In genomic region chr1:24020032-24020431, GRCh38 we compare ENCODE assay signal across 13 cellular contexts. TPM values are rescaled to one million over a fixed set of nuclear protein-coding genes. Genes with fewer than 3 reads are reported as not detected.
DNase-seq lines count a peak whose midpoint lies in the region; ATAC-seq and TF ChIP-seq lines count a peak whose summit lies in the region.
"Had no signal": no experiment of that assay in that cellular context is flagged by ENCODE, and none has a peak within 500 bp of the region (broad histone marks: within the 10 kb centered on the region; RNA-seq: fewer than 3 reads in every experiment).

No MANE protein-coding gene starts in this region.

- no peak for TF ChIP-seq POLR2A in sigmoid colon (IDR thresholded peaks at IDR 0.05)

- H3K9me3 ChIP-seq in AG04450 (ENCODE audit: control insufficient read depth, insufficient read depth, low read length) (no peaks in the 10 kb centered on the region), ascending aorta (no peaks in the 10 kb centered on the region), right atrium auricular region (no peaks in the 10 kb centered on the region), sigmoid colon (no peaks in the 10 kb centered on the region)

- WGBS in sigmoid colon, 2 donors: 81 to 86% methylated on average over 5 of the region's 5 CpGs

- no peak overlapping the region for H3K27ac Mint-ChIP-seq in activated naive CD8-positive, alpha-beta T cell treated with anti-CD3 and anti-CD28 coated beads for 36 hours
- H3K27ac Mint-ChIP-seq in naive thymus-derived CD8-positive, alpha-beta T cell: no peak overlapping the region
- H3K27ac Mint-ChIP-seq: activated CD4-positive, alpha-beta T cell treated with anti-CD3 and anti-CD28 coated beads, Interleukin-2, amount 10 ng/mL, durations not matched to agents 7 days and 5 days; memory B cell had no signal

- H3K4me1 ChIP-seq in ascending aorta: peaks cover 30 to 75% of the 10 kb centered on the region in 2 donors
- H3K4me1 ChIP-seq in right atrium auricular region: peaks cover 0 to 72% of the 10 kb centered on the region in 2 donors
- peaks cover 0 to 76% (median 72%) of the 10 kb centered on the region in 4 donors for H3K4me1 ChIP-seq in sigmoid colon

- no peaks in the 10 kb centered on the region for H3K36me3 ChIP-seq in ascending aorta
- no peaks in the 10 kb centered on the region for H3K36me3 ChIP-seq in right atrium auricular region
- H3K36me3 ChIP-seq in sigmoid colon: no peaks in the 10 kb centered on the region

- DNase-seq in AG04450 (ENCODE audit: low read depth, low spot score) (no peak), ascending aorta (ENCODE audit: low spot score in 2 of 2) (peak in 1 of 2 donors; percentile 78), right atrium auricular region (ENCODE audit: low spot score) (no peak), sigmoid colon (peak; percentile 88), UCSD-AML1 (lab: John Stamatoyannopoulos, UW; ENCODE audit: unreplicated experiment) (no peak)
- DNase-seq in activated naive CD8-positive, alpha-beta T cell treated with anti-CD3 and anti-CD28 coated beads for 36 hours: no peak
- no peak for DNase-seq in activated effector memory CD4-positive, alpha-beta T cell treated with Interleukin-2 at 50 U/mL for 16 hours
- DNase-seq in naive thymus-derived CD8-positive, alpha-beta T cell: no peak
- DNase-seq: activated CD4-positive, alpha-beta T cell treated with anti-CD3 and anti-CD28 coated beads, Interleukin-2, amount 10 ng/mL, durations not matched to agents 7 days and 5 days; AML-193; Kasumi-1; stimulated activated naive CD4-positive, alpha-beta T cell had no signal

- intact Hi-C loops in ascending aorta (cut with DNase I): loop anchor here (2.0 to 10.0 kb wide), 3 partner anchors 61 to 245 kb away; partner anchors contain the start of genes FUCA1, PITHD1 and PNRC2
- intact Hi-C loops in sigmoid colon (cut with DNase I): no loop called here

- TF ChIP-seq EP300 in sigmoid colon (IDR thresholded peaks at IDR 0.05): peak in 1 of 4 donors; percentile 36

- ATAC-seq in naive thymus-derived CD8-positive, alpha-beta T cell: no peak

- H3K9me3 Mint-ChIP-seq in activated naive CD8-positive, alpha-beta T cell treated with anti-CD3 and anti-CD28 coated beads for 36 hours: no peaks in the 10 kb centered on the region
- no peaks in the 10 kb centered on the region for H3K9me3 Mint-ChIP-seq in naive thymus-derived CD8-positive, alpha-beta T cell
- H3K9me3 Mint-ChIP-seq: activated CD4-positive, alpha-beta T cell treated with anti-CD3 and anti-CD28 coated beads, Interleukin-2, amount 10 ng/mL, durations not matched to agents 7 days and 5 days; memory B cell had no signal

- POLR2A ChIA-PET in AG04450 (lab: Yijun Ruan, JAX): interaction anchor here (1.0 to 1.8 kb wide), 2 partner anchors 40 to 56 kb away, joined by 4 to 6 read pairs; partner anchors contain the start of gene SRSF10
- POLR2A ChIA-PET in naive thymus-derived CD8-positive, alpha-beta T cell (lab: Charles Lee): no interaction called here

- TF ChIP-seq CTCF in AG04450 (IDR thresholded peaks at IDR 0.05; ENCODE audit: low read depth, low read length) (no peak), ascending aorta (IDR thresholded peaks at IDR 0.05) (no peak), right atrium auricular region (IDR thresholded peaks at IDR 0.05) (no peak), sigmoid colon (IDR thresholded peaks at IDR 0.05) (no peak)

- CTCF ChIA-PET in AG04450 (lab: Charles Lee): no interaction called here

- H3K4me3 ChIP-seq in AG04450 (ENCODE audit: low read depth, low read length): no peak overlapping the region
- H3K4me3 ChIP-seq in ascending aorta: peak overlapping the region in 1 of 2 donors; percentile 34
- no peak overlapping the region for H3K4me3 ChIP-seq in right atrium auricular region
- H3K4me3 ChIP-seq in sigmoid colon: no peak overlapping the region

- no peak overlapping the region for H3K4me3 Mint-ChIP-seq in activated naive CD8-positive, alpha-beta T cell treated with anti-CD3 and anti-CD28 coated beads for 36 hours
- no peak overlapping the region for H3K4me3 Mint-ChIP-seq in naive thymus-derived CD8-positive, alpha-beta T cell
- H3K4me3 Mint-ChIP-seq: activated CD4-positive, alpha-beta T cell treated with anti-CD3 and anti-CD28 coated beads, Interleukin-2, amount 10 ng/mL, durations not matched to agents 7 days and 5 days; memory B cell had no signal

- no peaks in the 10 kb centered on the region for H3K27me3 ChIP-seq in AG04450 (ENCODE audit: control insufficient read depth, insufficient read depth, low read length)
- no peaks in the 10 kb centered on the region for H3K27me3 ChIP-seq in ascending aorta
- H3K27me3 ChIP-seq in right atrium auricular region: no peaks in the 10 kb centered on the region
- no peaks in the 10 kb centered on the region for H3K27me3 ChIP-seq in sigmoid colon

- H3K27me3 Mint-ChIP-seq in activated naive CD8-positive, alpha-beta T cell treated with anti-CD3 and anti-CD28 coated beads for 36 hours: peaks cover 9% of the 10 kb centered on the region
- peaks cover 0 to 5% (median 0%) of the 10 kb centered on the region in 5 donors for H3K27me3 Mint-ChIP-seq in naive thymus-derived CD8-positive, alpha-beta T cell

- no peaks in the 10 kb centered on the region for H3K4me1 Mint-ChIP-seq in activated naive CD8-positive, alpha-beta T cell treated with anti-CD3 and anti-CD28 coated beads for 36 hours
- peaks cover 0 to 1% (median 0%) of the 10 kb centered on the region in 4 donors for H3K4me1 Mint-ChIP-seq in naive thymus-derived CD8-positive, alpha-beta T cell
- H3K4me1 Mint-ChIP-seq: activated CD4-positive, alpha-beta T cell treated with anti-CD3 and anti-CD28 coated beads, Interleukin-2, amount 10 ng/mL, durations not matched to agents 7 days and 5 days; memory B cell had no signal

- no peaks in the 10 kb centered on the region for H3K36me3 Mint-ChIP-seq in activated naive CD8-positive, alpha-beta T cell treated with anti-CD3 and anti-CD28 coated beads for 36 hours
- H3K36me3 Mint-ChIP-seq in naive thymus-derived CD8-positive, alpha-beta T cell: no peaks in the 10 kb centered on the region
- H3K36me3 Mint-ChIP-seq: memory B cell had no signal

- H3K27ac ChIP-seq in AG04450 (ENCODE audit: low read depth, low read length) (peak overlapping the region; percentile 57), ascending aorta (peak overlapping the region; percentile 89 to 91), right atrium auricular region (peak overlapping the region; percentile 88 to 96), sigmoid colon (peak overlapping the region; percentile 80 to 96 (median 88))

RNA-seq across cellular contexts. Expression of gene SRSF10, which starts 39.9 kb away (rescaled TPM):
- polyA plus RNA-seq in AG04450 (2011; rRNA removed): 98.7 and 140 TPM in 2 replicates
- 54.5 and 83.9 TPM in 2 replicates for polyA minus RNA-seq in AG04450 (2011; rRNA and poly(A)+ RNA removed)
- total RNA-seq in ascending aorta: 80.6 TPM
- 10 to 100 TPM; 38.6 to 43.1 TPM for total RNA-seq in right atrium auricular region
- 100 to 1,000 TPM in 1 of 4 donors, 10 to 100 TPM in 3; 80.6 to 105 (median 93.9) TPM for total RNA-seq in sigmoid colon
- polyA plus RNA-seq in sigmoid colon: 10 to 100 TPM; 42.6 to 61.5 (median 55.9) TPM
- 100 to 1,000 TPM; 229 to 234 TPM for total RNA-seq in activated naive CD8-positive, alpha-beta T cell treated with anti-CD3 and anti-CD28 coated beads for 36 hours
- total RNA-seq in naive thymus-derived CD8-positive, alpha-beta T cell: 100 to 1,000 TPM; 207 to 219 TPM
- 100 to 1,000 TPM in 2 of 3 donors, 10 to 100 TPM in 1; 98.6 to 125 (median 104) TPM for polyA plus RNA-seq in naive thymus-derived CD8-positive, alpha-beta T cell
